Comparison of ENCODE assay signal across 1 cellular context in the genomic region with DNA sequence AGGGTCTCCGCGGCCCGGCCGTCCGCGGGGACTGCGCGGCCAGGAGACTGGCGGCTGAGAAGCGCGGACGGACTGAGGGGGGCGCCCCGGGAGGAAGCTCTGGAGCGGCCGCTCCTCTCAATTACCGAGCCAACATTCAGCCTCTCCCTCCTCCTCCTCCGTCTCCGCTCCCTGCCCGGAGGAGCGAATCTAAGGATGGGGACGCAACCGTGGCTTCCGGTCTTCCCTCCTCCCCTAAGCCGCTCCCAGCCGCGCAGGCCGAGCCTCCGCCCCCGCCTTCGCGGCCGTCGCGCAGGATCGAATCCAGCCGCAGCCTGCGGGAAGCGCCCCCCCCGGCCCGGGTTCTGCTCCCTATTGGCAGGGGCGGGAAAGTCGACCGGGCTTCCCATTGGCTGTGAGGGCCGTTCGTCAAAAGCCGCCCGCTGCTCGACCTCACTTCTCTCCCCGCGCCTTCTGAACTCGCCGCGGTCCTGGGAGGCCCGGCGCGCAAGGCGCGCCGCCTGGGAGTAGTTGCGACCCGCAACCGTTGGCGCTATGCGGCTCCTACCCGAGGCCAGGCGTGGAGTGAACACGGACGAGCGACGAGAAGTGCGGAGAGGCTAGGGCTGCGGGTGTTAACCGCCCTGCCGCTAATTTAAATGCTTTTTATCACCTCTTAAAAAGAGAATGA.
TF ChIP-seq lines count a peak whose summit lies in the region.

A gene (minus strand): TSS at position 197 of the 670 bp plus-strand sequence. CDS start 302 bp downstream, outside the sequence.

TF ChIP-seq in HepG2, 621 proteins besides CTCF, POLR2A, EP300 and RAD21 (continued from another document and continues in another):
- TF ChIP-seq, protein P1, sequence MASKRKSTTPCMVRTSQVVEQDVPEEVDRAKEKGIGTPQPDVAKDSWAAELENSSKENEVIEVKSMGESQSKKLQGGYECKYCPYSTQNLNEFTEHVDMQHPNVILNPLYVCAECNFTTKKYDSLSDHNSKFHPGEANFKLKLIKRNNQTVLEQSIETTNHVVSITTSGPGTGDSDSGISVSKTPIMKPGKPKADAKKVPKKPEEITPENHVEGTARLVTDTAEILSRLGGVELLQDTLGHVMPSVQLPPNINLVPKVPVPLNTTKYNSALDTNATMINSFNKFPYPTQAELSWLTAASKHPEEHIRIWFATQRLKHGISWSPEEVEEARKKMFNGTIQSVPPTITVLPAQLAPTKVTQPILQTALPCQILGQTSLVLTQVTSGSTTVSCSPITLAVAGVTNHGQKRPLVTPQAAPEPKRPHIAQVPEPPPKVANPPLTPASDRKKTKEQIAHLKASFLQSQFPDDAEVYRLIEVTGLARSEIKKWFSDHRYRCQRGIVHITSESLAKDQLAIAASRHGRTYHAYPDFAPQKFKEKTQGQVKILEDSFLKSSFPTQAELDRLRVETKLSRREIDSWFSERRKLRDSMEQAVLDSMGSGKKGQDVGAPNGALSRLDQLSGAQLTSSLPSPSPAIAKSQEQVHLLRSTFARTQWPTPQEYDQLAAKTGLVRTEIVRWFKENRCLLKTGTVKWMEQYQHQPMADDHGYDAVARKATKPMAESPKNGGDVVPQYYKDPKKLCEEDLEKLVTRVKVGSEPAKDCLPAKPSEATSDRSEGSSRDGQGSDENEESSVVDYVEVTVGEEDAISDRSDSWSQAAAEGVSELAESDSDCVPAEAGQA (IDR thresholded peaks at IDR 0.05; ENCODE audit: low read depth), result peak; percentile 35; the same call in 1 of the 2 replicates
- TF ChIP-seq, protein P1 (CRISPR knock-in tag; IDR thresholded peaks at IDR 0.05; ENCODE audit: borderline replicate concordance), result peak; percentile 71; the same call in 1 of the 2 replicates
- TF ChIP-seq, protein P2, sequence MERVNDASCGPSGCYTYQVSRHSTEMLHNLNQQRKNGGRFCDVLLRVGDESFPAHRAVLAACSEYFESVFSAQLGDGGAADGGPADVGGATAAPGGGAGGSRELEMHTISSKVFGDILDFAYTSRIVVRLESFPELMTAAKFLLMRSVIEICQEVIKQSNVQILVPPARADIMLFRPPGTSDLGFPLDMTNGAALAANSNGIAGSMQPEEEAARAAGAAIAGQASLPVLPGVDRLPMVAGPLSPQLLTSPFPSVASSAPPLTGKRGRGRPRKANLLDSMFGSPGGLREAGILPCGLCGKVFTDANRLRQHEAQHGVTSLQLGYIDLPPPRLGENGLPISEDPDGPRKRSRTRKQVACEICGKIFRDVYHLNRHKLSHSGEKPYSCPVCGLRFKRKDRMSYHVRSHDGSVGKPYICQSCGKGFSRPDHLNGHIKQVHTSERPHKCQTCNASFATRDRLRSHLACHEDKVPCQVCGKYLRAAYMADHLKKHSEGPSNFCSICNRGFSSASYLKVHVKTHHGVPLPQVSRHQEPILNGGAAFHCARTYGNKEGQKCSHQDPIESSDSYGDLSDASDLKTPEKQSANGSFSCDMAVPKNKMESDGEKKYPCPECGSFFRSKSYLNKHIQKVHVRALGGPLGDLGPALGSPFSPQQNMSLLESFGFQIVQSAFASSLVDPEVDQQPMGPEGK (CRISPR knock-in tag; IDR thresholded peaks at IDR 0.05), result peak; percentile 99
- TF ChIP-seq KLF6 (CRISPR knock-in tag; IDR thresholded peaks at IDR 0.05) (no peak; the same call in 1 of the 2 replicates), ZMYM4 (CRISPR knock-in tag; IDR thresholded peaks at IDR 0.05) (peak; percentile 94), ZNF263 (CRISPR knock-in tag; IDR thresholded peaks at IDR 0.05) (peak; percentile 98), ZNF841 (CRISPR knock-in tag; IDR thresholded peaks at IDR 0.05; ENCODE audit: borderline replicate concordance) (0 out of 2 replicates have a peak, but pooled peaks have one; percentile 31), ZNF10 (CRISPR knock-in tag; IDR thresholded peaks at IDR 0.05; ENCODE audit: borderline replicate concordance, low read depth) (no peak), ZMYM3 (CRISPR knock-in tag; IDR thresholded peaks at IDR 0.05) (no peak; the same call in 1 of the 2 replicates), ZNF615 (CRISPR knock-in tag; IDR thresholded peaks at IDR 0.05; ENCODE audit: borderline replicate concordance) (no peak), GTF2F1 (IDR thresholded peaks at IDR 0.05; ENCODE audit: low read length) (0 out of 2 replicates have a peak, but pooled peaks have one; percentile 44), ZNF552 (CRISPR knock-in tag; IDR thresholded peaks at IDR 0.05; ENCODE audit: borderline replicate concordance) (peak; percentile 63; the same call in 1 of the 2 replicates), ZNF230 (CRISPR knock-in tag; IDR thresholded peaks at IDR 0.05) (peak; percentile 81; the same call in 1 of the 2 replicates), ZNF224 (CRISPR knock-in tag; IDR thresholded peaks at IDR 0.05) (peak; percentile 75; the same call in 1 of the 2 replicates), PPARG (CRISPR knock-in tag; conservative IDR thresholded peaks at IDR 0.05) (peak; percentile 46; the same call in 1 of the 2 replicates), KDM5B (CRISPR knock-in tag; IDR thresholded peaks at IDR 0.05; ENCODE audit: borderline replicate concordance) (peak; percentile 49; the same call in 1 of the 2 replicates), MATR3 (CRISPR knock-in tag; IDR thresholded peaks at IDR 0.05) (no peak), NFE2L2 (IDR thresholded peaks at IDR 0.05; ENCODE audit: low read length) (no peak), ZNF382 (CRISPR knock-in tag; IDR thresholded peaks at IDR 0.05; ENCODE audit: borderline replicate concordance) (no peak), CHD2 (IDR thresholded peaks at IDR 0.05; ENCODE audit: low read depth, low read length) (no peak; the same call in 1 of the 2 replicates), RELA (CRISPR knock-in tag; IDR thresholded peaks at IDR 0.05) (peak; percentile 78), ZNF335 (CRISPR knock-in tag; IDR thresholded peaks at IDR 0.05) (peak; percentile 83; the same call in 1 of the 2 replicates), ZNF883 (CRISPR knock-in tag; IDR thresholded peaks at IDR 0.05; ENCODE audit: not compliant biosample characterization) (peak; percentile 48), PCBP2 (optimal IDR thresholded peaks at IDR 0.05; ENCODE audit: low read depth, low read length, poor library complexity, severe bottlenecking) (no peak), NCOA5 (CRISPR knock-in tag; IDR thresholded peaks at IDR 0.05) (no peak), RFXANK (CRISPR knock-in tag; IDR thresholded peaks at IDR 0.05) (peak; percentile 84), ZNF792 (CRISPR knock-in tag; IDR thresholded peaks at IDR 0.05) (peak; percentile 95), ZFP1 (CRISPR knock-in tag; IDR thresholded peaks at IDR 0.05) (peak; percentile 59; the same call in 1 of the 2 replicates), SPEN (CRISPR knock-in tag; IDR thresholded peaks at IDR 0.05; ENCODE audit: low read depth) (peak; percentile 91), ZNF546 (CRISPR knock-in tag; conservative IDR thresholded peaks at IDR 0.05) (peak; percentile 90)
- TF ChIP-seq, protein P3, sequence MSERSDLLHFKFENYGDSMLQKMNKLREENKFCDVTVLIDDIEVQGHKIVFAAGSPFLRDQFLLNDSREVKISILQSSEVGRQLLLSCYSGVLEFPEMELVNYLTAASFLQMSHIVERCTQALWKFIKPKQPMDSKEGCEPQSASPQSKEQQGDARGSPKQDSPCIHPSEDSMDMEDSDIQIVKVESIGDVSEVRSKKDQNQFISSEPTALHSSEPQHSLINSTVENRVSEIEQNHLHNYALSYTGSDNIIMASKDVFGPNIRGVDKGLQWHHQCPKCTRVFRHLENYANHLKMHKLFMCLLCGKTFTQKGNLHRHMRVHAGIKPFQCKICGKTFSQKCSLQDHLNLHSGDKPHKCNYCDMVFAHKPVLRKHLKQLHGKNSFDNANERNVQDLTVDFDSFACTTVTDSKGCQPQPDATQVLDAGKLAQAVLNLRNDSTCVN (CRISPR knock-in tag; IDR thresholded peaks at IDR 0.05; ENCODE audit: borderline replicate concordance), result peak; percentile 65; the same call in 1 of the 2 replicates
- TF ChIP-seq, protein P4, sequence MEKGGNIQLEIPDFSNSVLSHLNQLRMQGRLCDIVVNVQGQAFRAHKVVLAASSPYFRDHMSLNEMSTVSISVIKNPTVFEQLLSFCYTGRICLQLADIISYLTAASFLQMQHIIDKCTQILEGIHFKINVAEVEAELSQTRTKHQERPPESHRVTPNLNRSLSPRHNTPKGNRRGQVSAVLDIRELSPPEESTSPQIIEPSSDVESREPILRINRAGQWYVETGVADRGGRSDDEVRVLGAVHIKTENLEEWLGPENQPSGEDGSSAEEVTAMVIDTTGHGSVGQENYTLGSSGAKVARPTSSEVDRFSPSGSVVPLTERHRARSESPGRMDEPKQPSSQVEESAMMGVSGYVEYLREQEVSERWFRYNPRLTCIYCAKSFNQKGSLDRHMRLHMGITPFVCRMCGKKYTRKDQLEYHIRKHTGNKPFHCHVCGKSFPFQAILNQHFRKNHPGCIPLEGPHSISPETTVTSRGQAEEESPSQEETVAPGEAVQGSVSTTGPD (CRISPR knock-in tag; IDR thresholded peaks at IDR 0.05), result no peak
- TF ChIP-seq, protein P5, sequence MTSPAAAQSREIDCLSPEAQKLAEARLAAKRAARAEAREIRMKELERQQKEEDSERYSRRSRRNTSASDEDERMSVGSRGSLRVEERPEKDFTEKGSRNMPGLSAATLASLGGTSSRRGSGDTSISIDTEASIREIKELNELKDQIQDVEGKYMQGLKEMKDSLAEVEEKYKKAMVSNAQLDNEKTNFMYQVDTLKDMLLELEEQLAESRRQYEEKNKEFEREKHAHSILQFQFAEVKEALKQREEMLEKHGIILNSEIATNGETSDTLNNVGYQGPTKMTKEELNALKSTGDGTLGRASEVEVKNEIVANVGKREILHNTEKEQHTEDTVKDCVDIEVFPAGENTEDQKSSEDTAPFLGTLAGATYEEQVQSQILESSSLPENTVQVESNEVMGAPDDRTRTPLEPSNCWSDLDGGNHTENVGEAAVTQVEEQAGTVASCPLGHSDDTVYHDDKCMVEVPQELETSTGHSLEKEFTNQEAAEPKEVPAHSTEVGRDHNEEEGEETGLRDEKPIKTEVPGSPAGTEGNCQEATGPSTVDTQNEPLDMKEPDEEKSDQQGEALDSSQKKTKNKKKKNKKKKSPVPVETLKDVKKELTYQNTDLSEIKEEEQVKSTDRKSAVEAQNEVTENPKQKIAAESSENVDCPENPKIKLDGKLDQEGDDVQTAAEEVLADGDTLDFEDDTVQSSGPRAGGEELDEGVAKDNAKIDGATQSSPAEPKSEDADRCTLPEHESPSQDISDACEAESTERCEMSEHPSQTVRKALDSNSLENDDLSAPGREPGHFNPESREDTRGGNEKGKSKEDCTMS (CRISPR knock-in tag; conservative IDR thresholded peaks at IDR 0.05), result no peak
- TF ChIP-seq, protein P6, sequence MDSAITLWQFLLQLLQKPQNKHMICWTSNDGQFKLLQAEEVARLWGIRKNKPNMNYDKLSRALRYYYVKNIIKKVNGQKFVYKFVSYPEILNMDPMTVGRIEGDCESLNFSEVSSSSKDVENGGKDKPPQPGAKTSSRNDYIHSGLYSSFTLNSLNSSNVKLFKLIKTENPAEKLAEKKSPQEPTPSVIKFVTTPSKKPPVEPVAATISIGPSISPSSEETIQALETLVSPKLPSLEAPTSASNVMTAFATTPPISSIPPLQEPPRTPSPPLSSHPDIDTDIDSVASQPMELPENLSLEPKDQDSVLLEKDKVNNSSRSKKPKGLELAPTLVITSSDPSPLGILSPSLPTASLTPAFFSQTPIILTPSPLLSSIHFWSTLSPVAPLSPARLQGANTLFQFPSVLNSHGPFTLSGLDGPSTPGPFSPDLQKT (CRISPR knock-in tag; IDR thresholded peaks at IDR 0.05; ENCODE audit: borderline replicate concordance), result no peak
- TF ChIP-seq, protein P7, sequence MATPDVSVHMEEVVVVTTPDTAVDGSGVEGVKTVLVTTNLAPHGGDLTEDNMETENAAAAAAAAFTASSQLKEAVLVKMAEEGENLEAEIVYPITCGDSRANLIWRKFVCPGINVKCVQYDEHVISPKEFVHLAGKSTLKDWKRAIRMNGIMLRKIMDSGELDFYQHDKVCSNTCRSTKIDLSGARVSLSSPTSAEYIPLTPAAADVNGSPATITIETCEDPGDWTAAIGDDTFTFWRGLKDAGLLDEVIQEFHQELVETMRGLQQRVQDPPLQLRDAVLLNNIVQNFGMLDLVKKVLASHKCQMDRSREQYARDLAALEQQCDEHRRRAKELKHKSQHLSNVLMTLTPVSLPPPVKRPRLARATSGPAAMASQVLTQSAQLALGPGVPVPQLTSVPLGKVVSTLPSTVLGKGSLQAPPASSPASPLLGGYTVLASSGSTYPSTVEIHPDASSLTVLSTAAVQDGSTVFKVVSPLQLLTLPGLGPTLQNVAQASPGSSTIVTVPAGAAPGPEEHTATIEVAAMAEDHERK (CRISPR knock-in tag; IDR thresholded peaks at IDR 0.05; ENCODE audit: low read depth), result peak; percentile 54; the same call in 1 of the 2 replicates
- TF ChIP-seq, protein P8, sequence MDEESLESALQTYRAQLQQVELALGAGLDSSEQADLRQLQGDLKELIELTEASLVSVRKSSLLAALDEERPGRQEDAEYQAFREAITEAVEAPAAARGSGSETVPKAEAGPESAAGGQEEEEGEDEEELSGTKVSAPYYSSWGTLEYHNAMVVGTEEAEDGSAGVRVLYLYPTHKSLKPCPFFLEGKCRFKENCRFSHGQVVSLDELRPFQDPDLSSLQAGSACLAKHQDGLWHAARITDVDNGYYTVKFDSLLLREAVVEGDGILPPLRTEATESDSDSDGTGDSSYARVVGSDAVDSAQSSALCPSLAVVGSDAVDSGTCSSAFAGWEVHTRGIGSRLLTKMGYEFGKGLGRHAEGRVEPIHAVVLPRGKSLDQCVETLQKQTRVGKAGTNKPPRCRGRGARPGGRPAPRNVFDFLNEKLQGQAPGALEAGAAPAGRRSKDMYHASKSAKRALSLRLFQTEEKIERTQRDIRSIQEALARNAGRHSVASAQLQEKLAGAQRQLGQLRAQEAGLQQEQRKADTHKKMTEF (CRISPR knock-in tag; IDR thresholded peaks at IDR 0.05), result peak; percentile 95
- TF ChIP-seq, protein P9, sequence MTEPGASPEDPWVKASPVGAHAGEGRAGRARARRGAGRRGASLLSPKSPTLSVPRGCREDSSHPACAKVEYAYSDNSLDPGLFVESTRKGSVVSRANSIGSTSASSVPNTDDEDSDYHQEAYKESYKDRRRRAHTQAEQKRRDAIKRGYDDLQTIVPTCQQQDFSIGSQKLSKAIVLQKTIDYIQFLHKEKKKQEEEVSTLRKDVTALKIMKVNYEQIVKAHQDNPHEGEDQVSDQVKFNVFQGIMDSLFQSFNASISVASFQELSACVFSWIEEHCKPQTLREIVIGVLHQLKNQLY (CRISPR knock-in tag; IDR thresholded peaks at IDR 0.05), result no peak
